ENCODE assay signal across 8 cellular contexts in genomic region chr9:90755509-90756371, GRCh38. TPM values are rescaled to one million over a fixed set of nuclear protein-coding genes. Genes with fewer than 3 reads are reported as not detected.
DNase-seq lines count a peak whose midpoint lies in the region; ATAC-seq, FAIRE-seq and TF ChIP-seq lines count a peak whose summit lies in the region.
"Not testable (repeated sequence)": the region's sequence is repeated elsewhere in the genome, so short reads cannot be mapped to it uniquely, and the experiment has no call there.

No MANE protein-coding gene starts in this region.

- not testable (repeated sequence) for H3K27me3 Mint-ChIP-seq in activated CD8-positive, alpha-beta T cell treated with anti-CD3 and anti-CD28 coated beads for 36 hours

- peak overlapping the region; percentile 65 for H3K27ac ChIP-seq in PC-9
- not testable (repeated sequence) for H3K27ac ChIP-seq in mammary epithelial cell (ENCODE audit: insufficient read depth, low read depth, low read length); small intestine (ENCODE audit: low read depth in 1 of 2, low read length in 1 of 2)
- peak overlapping the region in 2 of 3 donors; percentile 67 to 70 for H3K27ac ChIP-seq in thyroid gland

- 16% methylated on average over 13 of the region's 13 CpGs for WGBS in mammary epithelial cell (ENCODE audit: low coverage, missing lambda C conversion rate)
- WGBS in small intestine, 3 donors: 16 to 53% (median 28%) methylated on average over 11 to 13 of the region's 13 CpGs
- 29 to 40% methylated on average over 9 to 12 of the region's 13 CpGs for WGBS in thyroid gland, 2 donors

- H3K27me3 ChIP-seq in PC-9 (ENCODE audit: insufficient read depth, low read depth); mammary epithelial cell (ENCODE audit: insufficient read depth, low read length); kidney epithelial cell (ENCODE audit: control insufficient read depth, insufficient read depth, low read length); small intestine (ENCODE audit: control insufficient read depth in 2 of 2, insufficient read depth in 2 of 2, low read length in 2 of 2); thyroid gland: not testable (repeated sequence)

- not testable (repeated sequence) for H3K36me3 ChIP-seq in PC-9 (ENCODE audit: low read depth); mammary epithelial cell (ENCODE audit: insufficient read depth, low read length); kidney epithelial cell (ENCODE audit: control insufficient read depth, insufficient read depth, low read length); small intestine (ENCODE audit: control insufficient read depth in 2 of 2, insufficient read depth in 2 of 2, low read length in 2 of 2); thyroid gland

- ATAC-seq in activated CD8-positive, alpha-beta T cell treated with anti-CD3 and anti-CD28 coated beads for 36 hours: not testable (repeated sequence)

- not testable (repeated sequence) for H3K4me3 Mint-ChIP-seq in activated CD8-positive, alpha-beta T cell treated with anti-CD3 and anti-CD28 coated beads for 36 hours

- H3K9me3 Mint-ChIP-seq in activated CD8-positive, alpha-beta T cell treated with anti-CD3 and anti-CD28 coated beads for 36 hours: not testable (repeated sequence)

- dilution Hi-C loops in mammary epithelial cell (cut with HindIII; ENCODE audit: low sequenced_read_pairs): not testable (repeated sequence)

- not testable (repeated sequence) for TF ChIP-seq POLR2A in thyroid gland (IDR thresholded peaks at IDR 0.05)

- H3K9ac ChIP-seq in mammary epithelial cell (ENCODE audit: insufficient read depth, low read length): not testable (repeated sequence)

- H3K4me3 ChIP-seq in PC-9: 0 out of 2 replicates have a peak overlapping the region, but pooled peaks have one; percentile 5
- H3K4me3 ChIP-seq in mammary epithelial cell (replicated peaks in 1 of 3; ENCODE audit: insufficient read depth in 1 of 3, low read depth in 2 of 3, low read length in 3 of 3); kidney epithelial cell (ENCODE audit: low read depth, low read length); small intestine (ENCODE audit: low read depth in 1 of 2, low read length in 2 of 2); thyroid gland (replicated peaks in 1 of 3): not testable (repeated sequence)

- intact Hi-C loops in PC-9 (cut with micrococcal nuclease; ENCODE audit: unreplicated experiment): loop anchor here (2.0 to 10.0 kb wide), 5 partner anchors 91 to 1153 kb away; no protein-coding TSS in a partner anchor
- intact Hi-C loops in activated CD8-positive, alpha-beta T cell treated with anti-CD3 and anti-CD28 coated beads for 36 hours (cut with micrococcal nuclease): loop anchor here (5.0 kb wide), 1 partner anchor 117 kb away; no protein-coding TSS in a partner anchor
- intact Hi-C loops in mammary epithelial cell (cut with micrococcal nuclease): loop anchor here (1.0 kb wide), 3 partner anchors 116 to 529 kb away; no protein-coding TSS in a partner anchor
- intact Hi-C loops in thyroid gland (cut with DNase I): not testable (repeated sequence)

- TF ChIP-seq CTCF in PC-9 (conservative IDR thresholded peaks at IDR 0.05) (peak; percentile 90), mammary epithelial cell (conservative IDR thresholded peaks at IDR 0.05 in 1 of 2, IDR thresholded peaks at IDR 0.05 in 1 of 2; ENCODE audit: extremely low read depth in 1 of 2, insufficient read depth in 1 of 2, low read depth in 1 of 2, low read length in 2 of 2) (peak; percentile 31 to 58), kidney epithelial cell (IDR thresholded peaks at IDR 0.05; ENCODE audit: insufficient read depth, low read length, poor library complexity, severe bottlenecking) (peak; percentile 58), thyroid gland (IDR thresholded peaks at IDR 0.05) (peak in 5 of 6 experiments; percentile 36 to 82 (median 64))
- TF ChIP-seq CTCF in activated CD8-positive, alpha-beta T cell treated with anti-CD3 and anti-CD28 coated beads for 36 hours (IDR thresholded peaks at IDR 0.05): peak; percentile 73

- FAIRE-seq in small intestine (lab: Jason Lieb, UNC): not testable (repeated sequence)

- H3K9me2 ChIP-seq in PC-9 (ENCODE audit: insufficient read depth): not testable (repeated sequence)

- not testable (repeated sequence) for BruUV-seq in PC-9 (replicated peaks; lab: Mats Ljungman, UMichigan); mammary epithelial cell (replicated peaks; lab: Mats Ljungman, UMichigan)

- not testable (repeated sequence) for H2AFZ ChIP-seq in PC-9; mammary epithelial cell (ENCODE audit: low read depth, low read length)

- POLR2A ChIA-PET in PC-9 (lab: Charles Lee; ENCODE audit: unreplicated experiment): interaction anchor here (0.6 kb wide), 1 partner anchor 1523 kb away, joined by 3 read pairs; no protein-coding TSS in a partner anchor
- POLR2A ChIA-PET in activated CD8-positive, alpha-beta T cell treated with anti-CD3 and anti-CD28 coated beads for 36 hours (lab: Charles Lee): not testable (repeated sequence)

- H3K4me2 ChIP-seq in PC-9: peak overlapping the region; percentile 62
- H3K4me2 ChIP-seq in mammary epithelial cell (ENCODE audit: insufficient read depth, low read depth, low read length): not testable (repeated sequence)

- peaks cover 19% of the 10 kb centered on the region for H3K4me1 ChIP-seq in PC-9 (replicated peaks; ENCODE audit: insufficient read depth)
- H3K4me1 ChIP-seq in mammary epithelial cell (ENCODE audit: insufficient read depth, low read length); small intestine (ENCODE audit: control insufficient read depth in 2 of 2, insufficient read depth in 1 of 2, low read depth in 1 of 2, low read length in 1 of 2); thyroid gland: not testable (repeated sequence)

- in situ Hi-C loops in mammary epithelial cell (cut with MboI; ENCODE audit: low sequenced_read_pairs in 2 of 2): loop anchor here (25.0 kb wide), 3 partner anchors 93 to 1168 kb away; no protein-coding TSS in a partner anchor

- not testable (repeated sequence) for H4K20me1 ChIP-seq in PC-9 (ENCODE audit: insufficient read depth); mammary epithelial cell (ENCODE audit: insufficient read depth, low read length)

- H3K27ac Mint-ChIP-seq in activated CD8-positive, alpha-beta T cell treated with anti-CD3 and anti-CD28 coated beads for 36 hours: not testable (repeated sequence)

- H3K4me1 Mint-ChIP-seq in activated CD8-positive, alpha-beta T cell treated with anti-CD3 and anti-CD28 coated beads for 36 hours (ENCODE audit: low read depth): not testable (repeated sequence)

- H3K36me3 Mint-ChIP-seq in activated CD8-positive, alpha-beta T cell treated with anti-CD3 and anti-CD28 coated beads for 36 hours (ENCODE audit: low read depth): not testable (repeated sequence)

- DNase-seq in ELF-1 (ENCODE audit: low read depth, low spot score) (peak; percentile 77), NAMALWA (ENCODE audit: low spot score) (peak; percentile 80), PC-9 (peak; percentile 75 to 76), mammary epithelial cell (peak; percentile 75), kidney epithelial cell (ENCODE audit: low read depth) (peak; percentile 48), small intestine (peak; percentile 66), thyroid gland (peak; percentile 72 to 76)
- peak; percentile 85 for DNase-seq in activated CD8-positive, alpha-beta T cell treated with anti-CD3 and anti-CD28 coated beads for 36 hours

- H3F3A ChIP-seq in PC-9 (ENCODE audit: insufficient read depth, low read depth): not testable (repeated sequence)

- CTCF ChIA-PET in PC-9 (lab: Charles Lee) (interaction anchor here (0.7 to 1.2 kb wide), 5 partner anchors 425 to 1158 kb away, joined by 3 to 6 read pairs (median 3); no protein-coding TSS in a partner anchor), mammary epithelial cell (lab: Charles Lee; ENCODE audit: low non-redundant PET) (interaction anchor here (0.6 to 0.7 kb wide), 2 partner anchors 115 to 701 kb away, joined by 5 to 6 read pairs; no protein-coding TSS in a partner anchor)
- CTCF ChIA-PET in activated CD8-positive, alpha-beta T cell treated with anti-CD3 and anti-CD28 coated beads for 36 hours (lab: Charles Lee): interaction anchor here (0.6 to 1.1 kb wide), 2 partner anchors 11 to 115 kb away, joined by 3 to 4 read pairs; no protein-coding TSS in a partner anchor

- not testable (repeated sequence) for H3K9me3 ChIP-seq in PC-9 (ENCODE audit: insufficient read depth, low read depth); mammary epithelial cell (replicated peaks; ENCODE audit: insufficient read depth, low read length); small intestine (ENCODE audit: control insufficient read depth, low read depth); thyroid gland

- not testable (repeated sequence) for H3K79me2 ChIP-seq in PC-9 (ENCODE audit: low read depth); mammary epithelial cell (ENCODE audit: insufficient read depth, low read length)

RNA-seq across cellular contexts. Expression of gene SYK, which starts 45.9 kb away (rescaled TPM):
- total RNA-seq in PC-9 (2021): 23.3 and 32.1 TPM in 2 replicates
- under 1 TPM; 0.20 to 0.56 TPM for total RNA-seq in activated CD8-positive, alpha-beta T cell treated with anti-CD3 and anti-CD28 coated beads for 36 hours
- total RNA-seq in mammary epithelial cell: 10 to 100 TPM in 1 of 2 donors, 1 to 10 TPM in 1; 1.7 to 10.6 TPM
- 4.1 TPM for polyA plus RNA-seq in mammary epithelial cell
- 11.2 TPM for polyA minus RNA-seq in mammary epithelial cell
- 12.3 and 15.0 TPM in 2 replicates for total RNA-seq in kidney epithelial cell
- polyA plus RNA-seq in small intestine: 10 to 100 TPM; 29.7 to 40.9 (median 33.8) TPM
- 100 to 1,000 TPM in 1 of 4 donors, 10 to 100 TPM in 3; 50.7 to 107 (median 87.1) TPM for total RNA-seq in thyroid gland
